21 cellular contexts compared by ENCODE assay signal in the genomic region with DNA sequence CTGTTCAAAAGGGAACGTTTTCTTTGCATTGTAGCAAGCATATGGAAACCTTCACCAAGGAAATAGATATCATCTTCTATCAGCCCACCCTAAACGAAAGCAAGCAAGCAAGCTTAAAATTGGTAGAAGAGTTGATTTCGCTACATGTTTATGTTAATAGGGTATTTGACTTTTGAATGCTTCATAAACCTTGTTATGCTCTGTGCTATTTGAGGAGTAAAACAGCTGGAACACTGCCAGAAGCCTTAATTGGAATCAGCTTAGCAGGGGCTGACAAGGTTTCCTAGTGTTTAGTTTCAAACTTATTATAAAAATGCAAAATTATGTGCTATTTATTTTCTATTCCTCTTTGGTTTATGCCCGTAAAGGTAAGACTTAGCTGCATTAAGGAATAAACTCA.
DNase-seq lines count a peak whose midpoint lies in the region; ATAC-seq and TF ChIP-seq lines count a peak whose summit lies in the region.
"Had no signal": no experiment of that assay in that cellular context is flagged by ENCODE, and none has a peak within 500 bp of the region (broad histone marks: within the 10 kb centered on the region; RNA-seq: fewer than 3 reads in every experiment).

No MANE protein-coding gene starts in this region.

- no peaks in the 10 kb centered on the region for H3K4me1 Mint-ChIP-seq in naive thymus-derived CD4-positive, alpha-beta T cell
- H3K4me1 Mint-ChIP-seq: B cell, T-cell had no signal

- no peak overlapping the region for H3K27ac ChIP-seq in naive thymus-derived CD4-positive, alpha-beta T cell (ENCODE audit: low read depth, low read length)

- intact Hi-C loops in naive thymus-derived CD4-positive, alpha-beta T cell (cut with micrococcal nuclease): no loop called here

- no peak for ATAC-seq in naive thymus-derived CD4-positive, alpha-beta T cell
- no peak for ATAC-seq in HG03159 (IDR thresholded peaks at IDR 0.05; ENCODE audit: unreplicated experiment)
- ATAC-seq: K562, PC-3, SK-N-SH treated with all-trans-retinoic acid at 6 μM for 48 hours, T-cell had no signal

- no peaks in the 10 kb centered on the region for H3K4me1 ChIP-seq in naive thymus-derived CD4-positive, alpha-beta T cell (ENCODE audit: control insufficient read depth in 2 of 2, insufficient read depth in 2 of 2, low read length in 2 of 2)
- H3K4me1 ChIP-seq: Caco-2 had no signal

- H3K27me3 Mint-ChIP-seq in naive thymus-derived CD4-positive, alpha-beta T cell: no peaks in the 10 kb centered on the region
- H3K27me3 Mint-ChIP-seq: B cell, T-cell had no signal

- peaks cover 0 to 5% (median 0%) of the 10 kb centered on the region in 11 donors for H3K9me3 Mint-ChIP-seq in naive thymus-derived CD4-positive, alpha-beta T cell

- H3K4me3 Mint-ChIP-seq in naive thymus-derived CD4-positive, alpha-beta T cell: no peak overlapping the region
- H3K4me3 Mint-ChIP-seq: B cell, HFFc6, T-cell had no signal

- H3K36me3 Mint-ChIP-seq in naive thymus-derived CD4-positive, alpha-beta T cell: no peaks in the 10 kb centered on the region
- H3K36me3 Mint-ChIP-seq: T-cell had no signal

- no peak overlapping the region for H3K4me3 ChIP-seq in naive thymus-derived CD4-positive, alpha-beta T cell (ENCODE audit: low read length)
- H3K4me3 ChIP-seq: K562 had no signal

- H3K9me3 ChIP-seq in naive thymus-derived CD4-positive, alpha-beta T cell (ENCODE audit: control insufficient read depth in 2 of 3, low read length in 3 of 3): no peaks in the 10 kb centered on the region
- H3K9me3 ChIP-seq: Caco-2 had no signal

- H3K36me3 ChIP-seq in naive thymus-derived CD4-positive, alpha-beta T cell (ENCODE audit: control insufficient read depth in 2 of 3, insufficient read depth in 3 of 3, low read length in 3 of 3): no peaks in the 10 kb centered on the region

- H3K27me3 ChIP-seq in naive thymus-derived CD4-positive, alpha-beta T cell (ENCODE audit: control insufficient read depth in 2 of 2, insufficient read depth in 2 of 2, low read length in 2 of 2): no peaks in the 10 kb centered on the region

- TF ChIP-seq CTCF in GM20000 (IDR thresholded peaks at IDR 0.05; ENCODE audit: extremely low read depth, missing control alignments): no peak

- DNase-seq in NCI-H1417 (lab: John Stamatoyannopoulos, UW): peak; percentile 16 to 66 (median 28)
- DNase-seq in NCI-H1417 treated with DMSO at 0.1 percent for 48 hours (lab: John Stamatoyannopoulos, UW): no peak
- peak; percentile 78 for DNase-seq in DMS79 treated with DMSO at 0.1 percent for 48 hours (lab: John Stamatoyannopoulos, UW)
- DNase-seq in NCI-H748 (lab: John Stamatoyannopoulos, UW; ENCODE audit: unreplicated experiment): peak; percentile 83
- DNase-seq in left kidney (ENCODE audit: low read depth, low spot score): peak; percentile 73
- DNase-seq in naive thymus-derived CD4-positive, alpha-beta T cell: no peak
- no peak for DNase-seq in GM20000 (ENCODE audit: low spot score)
- DNase-seq: 8988T, Caco-2, HFFc6, NCI-H2029, NCI-H2227 treated with DMSO at 0.1 percent for 48 hours, NCI-H524 treated with DMSO at 0.1 percent for 48 hours, PC-3, RPMI8226, SHP77 treated with DMSO at 0.1 percent for 48 hours, T-cell had no signal

- POLR2A ChIA-PET in naive thymus-derived CD4-positive, alpha-beta T cell (lab: Charles Lee): no interaction called here

- H3K27ac Mint-ChIP-seq in naive thymus-derived CD4-positive, alpha-beta T cell: no peak overlapping the region
- H3K27ac Mint-ChIP-seq: B cell, HFFc6, T-cell had no signal

- CTCF ChIA-PET in naive thymus-derived CD4-positive, alpha-beta T cell (lab: Charles Lee): no interaction called here

Comparison
In these comparisons a context has a peak if more than half of its experiments do, and no peak if none do; other contexts are left out.
1. DNase-seq: peak in NCI-H1417 (3 of 3), DMS79 treated with DMSO at 0.1 percent for 48 hours (single experiment), NCI-H748 (single experiment) and left kidney (single experiment); none in NCI-H1417 treated with DMSO at 0.1 percent for 48 hours (single experiment), naive thymus-derived CD4-positive, alpha-beta T cell (0 of 9) and GM20000 (single experiment).